ENCODE assay signal across 9 cellular contexts in genomic region chr6:33279971-33280511, GRCh38. TPM values are rescaled to one million over a fixed set of nuclear protein-coding genes. Genes with fewer than 3 reads are reported as not detected.
A peak's percentile ranks its signal among the peaks of the same experiment; 100 is the strongest.
DNase-seq lines count a peak whose midpoint lies in the region; ATAC-seq and TF ChIP-seq lines count a peak whose summit lies in the region.
"Had no signal": no experiment of that assay in that cellular context is flagged by ENCODE, and none has a peak within 500 bp of the region (broad histone marks: within the 10 kb centered on the region; RNA-seq: fewer than 3 reads in every experiment).

No MANE protein-coding gene starts in this region.

- H3K4me2 ChIP-seq in BLaER1 (peak overlapping the region; percentile 99), GM23248 (ENCODE audit: unreplicated experiment) (no peak overlapping the region)

- 67 to 81% methylated on average over 4 to 5 of the region's 5 CpGs for WGBS in GM23248 (ENCODE audit: low coverage in 1 of 2, low lambda C conversion rate in 2 of 2, missing lambda C conversion rate in 2 of 2), 2 experiments

- H3K27me3 ChIP-seq in BLaER1: no peaks in the 10 kb centered on the region
- H3K27me3 ChIP-seq in GM23248 (replicated peaks; ENCODE audit: insufficient read depth): no peaks in the 10 kb centered on the region

- H3K4me3 ChIP-seq in BLaER1 (no peak overlapping the region), GM23248 (no peak overlapping the region)

- peak overlapping the region; percentile 43; the same call in 1 of the 2 replicates for H3K9ac ChIP-seq in BLaER1
- no peak overlapping the region for H3K9ac ChIP-seq in GM23248

- no peaks in the 10 kb centered on the region for H3K9me3 Mint-ChIP-seq in osteocyte (ENCODE audit: unreplicated experiment)
- H3K9me3 Mint-ChIP-seq: naive thymus-derived CD8-positive, alpha-beta T cell had no signal

- TF ChIP-seq CTCF in osteocyte (IDR thresholded peaks at IDR 0.05): peak; percentile 42

- H3K27ac Mint-ChIP-seq in osteocyte (ENCODE audit: unreplicated experiment): no peak overlapping the region

- H3K27ac ChIP-seq in BLaER1 (peak overlapping the region; percentile 35; the same call in 1 of the 2 replicates), GM23248 (no peak overlapping the region)

- peaks cover 36% of the 10 kb centered on the region for H3K79me2 ChIP-seq in GM23248 (ENCODE audit: insufficient read depth)

- peak; percentile 72 for DNase-seq in GM23248
- DNase-seq in OCI-M1 (lab: John Stamatoyannopoulos, UW): peak; percentile 84
- DNase-seq in ecto neural progenitor cell (ENCODE audit: low spot score): peak; percentile 64
- DNase-seq in osteocyte (ENCODE audit: extremely low spot score, unreplicated experiment): no peak

- H3K36me3 ChIP-seq in BLaER1 (peaks cover 88% of the 10 kb centered on the region), GM23248 (ENCODE audit: low read depth) (peaks cover 39% of the 10 kb centered on the region; the same call in 1 of the 2 replicates)

- no peaks in the 10 kb centered on the region for H3K27me3 Mint-ChIP-seq in osteocyte (ENCODE audit: unreplicated experiment)
- H3K27me3 Mint-ChIP-seq: naive thymus-derived CD8-positive, alpha-beta T cell had no signal

- H3K36me3 Mint-ChIP-seq in osteocyte (ENCODE audit: unreplicated experiment): peaks cover 13% of the 10 kb centered on the region

- no peak overlapping the region for H2AFZ ChIP-seq in GM23248

- H4K20me1 ChIP-seq in BLaER1 (peaks cover 66% of the 10 kb centered on the region), GM23248 (ENCODE audit: insufficient read depth) (no peaks in the 10 kb centered on the region; the same call in 1 of the 2 replicates)

- no peaks in the 10 kb centered on the region for H3K9me2 ChIP-seq in GM23248 (ENCODE audit: insufficient read depth)

- peaks cover 27% of the 10 kb centered on the region for H3K4me1 Mint-ChIP-seq in osteocyte (ENCODE audit: unreplicated experiment)

- H3F3A ChIP-seq in GM23248 (ENCODE audit: insufficient read depth): peaks cover 34% of the 10 kb centered on the region

- in situ Hi-C loops in GM23248 (cut with MboI): no loop called here

- no peaks in the 10 kb centered on the region for H3K9me3 ChIP-seq in BLaER1
- no peaks in the 10 kb centered on the region for H3K9me3 ChIP-seq in GM23248 (ENCODE audit: low read depth)

- no peak overlapping the region for H3K4me3 Mint-ChIP-seq in osteocyte (ENCODE audit: unreplicated experiment)

- ATAC-seq in GM18858 (IDR thresholded peaks at IDR 0.05; ENCODE audit: unreplicated experiment): no peak
- ATAC-seq in GM19023 (IDR thresholded peaks at IDR 0.05; ENCODE audit: unreplicated experiment): no peak
- ATAC-seq in HG03025 (IDR thresholded peaks at IDR 0.05; ENCODE audit: low FRiP score, unreplicated experiment): no peak
- ATAC-seq: naive thymus-derived CD8-positive, alpha-beta T cell had no signal

- H3K4me1 ChIP-seq in BLaER1 (peaks cover 51% of the 10 kb centered on the region), GM23248 (ENCODE audit: insufficient read depth) (peaks cover 16% of the 10 kb centered on the region)

RNA-seq across cellular contexts. Expression of gene B3GALT4, which starts 3.1 kb away (rescaled TPM):
- total RNA-seq in GM23248 (2014; rRNA removed; shearing (Covaris generic)): 2.6 and 2.7 TPM in 2 replicates
- polyA plus RNA-seq in GM23248 (2016; fragmentation: Nextera tagmentation; extraction: Ambion mirVana): 2.4 and 2.7 TPM in 2 replicates
- total RNA-seq in osteocyte: 6.3 and 6.5 TPM in 2 replicates

RNA-seq across cellular contexts. Expression of gene RPS18, which starts 8.2 kb away (rescaled TPM):
- 2,521 and 3,021 TPM in 2 replicates for total RNA-seq in GM23248 (2014; rRNA removed; shearing (Covaris generic))
- 1,848 and 1,924 TPM in 2 replicates for polyA plus RNA-seq in GM23248 (2016; fragmentation: Nextera tagmentation; extraction: Ambion mirVana)
- 2,180 and 2,216 TPM in 2 replicates for total RNA-seq in osteocyte

RNA-seq across cellular contexts. Expression of gene VPS52, which starts 8.4 kb away (rescaled TPM):
- total RNA-seq in GM23248 (2014; rRNA removed; shearing (Covaris generic)): 32.3 and 38.8 TPM in 2 replicates
- polyA plus RNA-seq in GM23248 (2016; fragmentation: Nextera tagmentation; extraction: Ambion mirVana): 33.9 and 35.3 TPM in 2 replicates
- 60.3 and 67.4 TPM in 2 replicates for total RNA-seq in osteocyte

RNA-seq across cellular contexts. Expression of gene WDR46, which starts 9.0 kb away (rescaled TPM):
- total RNA-seq in GM23248 (2014; rRNA removed; shearing (Covaris generic)): 64.4 and 81.9 TPM in 2 replicates
- polyA plus RNA-seq in GM23248 (2016; fragmentation: Nextera tagmentation; extraction: Ambion mirVana): 79.4 and 90.9 TPM in 2 replicates
- total RNA-seq in osteocyte: 59.1 and 63.4 TPM in 2 replicates

RNA-seq across cellular contexts. Expression of gene PFDN6, which starts 9.4 kb away (rescaled TPM):
- 31.9 and 38.7 TPM in 2 replicates for total RNA-seq in GM23248 (2014; rRNA removed; shearing (Covaris generic))
- polyA plus RNA-seq in GM23248 (2016; fragmentation: Nextera tagmentation; extraction: Ambion mirVana): 7.9 and 9.1 TPM in 2 replicates
- total RNA-seq in osteocyte: 29.7 and 30.3 TPM in 2 replicates
